Comparison of ENCODE assay signal across 34 cellular contexts in the genomic region with DNA sequence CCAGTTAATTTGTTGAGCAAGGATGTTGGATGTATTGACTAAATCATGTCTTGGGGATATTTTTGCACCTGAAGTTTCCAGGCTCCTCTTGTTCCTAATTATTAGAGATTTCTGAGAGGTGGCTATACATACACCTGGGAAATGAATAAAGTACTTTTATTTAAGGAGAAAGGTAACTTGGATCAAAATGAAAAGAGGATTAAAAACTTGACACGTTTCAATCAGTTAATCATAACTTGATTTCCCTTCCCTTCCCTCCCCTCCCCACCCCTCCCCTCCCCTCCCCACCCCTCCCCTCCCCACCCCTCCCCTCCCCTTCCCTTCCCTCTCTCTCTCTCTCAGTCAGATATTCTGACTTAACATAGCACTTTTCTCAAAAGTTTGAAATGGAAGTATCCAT.
"Had no signal": no experiment of that assay in that cellular context is flagged by ENCODE, and none has a peak within 500 bp of the region (broad histone marks: within the 10 kb centered on the region; RNA-seq: fewer than 3 reads in every experiment).

No MANE protein-coding gene starts in this region.

- H3K36me3 ChIP-seq: adrenal gland, ascending aorta, brain microvascular endothelial cell, breast epithelium, cardiac muscle cell had no signal

- H3K4me3 ChIP-seq: adrenal gland, ascending aorta, body of pancreas, breast epithelium, cardiac muscle cell had no signal

- FAIRE-seq: astrocyte, bronchial epithelial cell had no signal

- H3K27me3 ChIP-seq: adrenal gland, ascending aorta, body of pancreas, brain microvascular endothelial cell, breast epithelium, cardiac muscle cell had no signal

- H3K9me3 ChIP-seq: adrenal gland, ascending aorta, body of pancreas, breast epithelium had no signal

- H3K4me1 ChIP-seq: adrenal gland, ascending aorta, body of pancreas, breast epithelium had no signal

- H3K27ac ChIP-seq: adrenal gland, ascending aorta, body of pancreas, brain microvascular endothelial cell, breast epithelium, cardiac muscle cell had no signal

- DNase-seq: activated effector memory CD4-positive, alpha-beta T cell treated with anti-CD3 and anti-CD28 coated beads, Interleukin-2, amount 50 U/mL, for 16 hours; activated effector memory CD4-positive, alpha-beta T cell treated with Interleukin-2 at 50 U/mL for 16 hours; activated gamma-delta T cell; activated gamma-delta T cell treated with Interleukin-2 at 50 U/mL for 16 hours; activated naive CD4-positive, alpha-beta T cell; activated naive CD4-positive, alpha-beta T cell treated with anti-CD3 and anti-CD28 coated beads for 36 hours; activated naive CD4-positive, alpha-beta T cell treated with anti-CD3 and anti-CD28 coated beads, Interleukin-2, amount 10 ng/mL, durations not matched to agents 7 days and 5 days; activated naive CD4-positive, alpha-beta T cell treated with anti-CD3 and anti-CD28 coated beads, Interleukin-2, amount 50 U/mL, for 16 hours; activated naive CD4-positive, alpha-beta T cell treated with Interleukin-2 at 50 U/mL for 16 hours; activated naive CD8-positive, alpha-beta T cell treated with anti-CD3 and anti-CD28 coated beads for 36 hours; activated naive CD8-positive, alpha-beta T cell treated with anti-CD3 and anti-CD28 coated beads, Interleukin-2, amount 10 ng/mL, durations not matched to agents 7 days and 5 days; activated naive CD8-positive, alpha-beta T cell treated with anti-CD3 and anti-CD28 coated beads, Interleukin-2, amount 50 U/mL, for 24 hours; activated T-cell treated with anti-CD3 and anti-CD28 coated beads, Interleukin-2, amount 50 U/mL, for 1 hour; activated T-cell treated with anti-CD3 and anti-CD28 coated beads, Interleukin-2, amount 50 U/mL, for 24 hours; activated T-cell treated with anti-CD3 and anti-CD28 coated beads, Interleukin-2, amount 50 U/mL, for 4 hours; activated T-cell treated with anti-CD3 and anti-CD28 coated beads, Interleukin-2, amount 50 U/mL, for 48 hours; activated T-cell treated with anti-CD3 and anti-CD28 coated beads, Interleukin-2, amount 50 U/mL, for 72 hours; adrenal gland; amniotic stem cell; amygdala; anterior cingulate cortex; aorta; body of pancreas; brain microvascular endothelial cell; caudate nucleus; central memory CD4-positive, alpha-beta T cell; cerebellar nuclear complex had no signal

- ATAC-seq: activated naive CD4-positive, alpha-beta T cell treated with anti-CD3 and anti-CD28 coated beads, Interleukin-2, amount 50 U/mL, for 72 hours; activated naive CD8-positive, alpha-beta T cell treated with anti-CD3 and anti-CD28 coated beads, Interleukin-2, amount 50 U/mL, for 24 hours; activated T-cell treated with anti-CD3 and anti-CD28 coated beads, Interleukin-2, amount 50 U/mL, for 4 hours; activated T-cell treated with anti-CD3 and anti-CD28 coated beads, Interleukin-2, amount 50 U/mL, for 72 hours; activated T-helper 17 cell treated with anti-CD3 and anti-CD28 coated beads, Interleukin-2, amount 50 U/mL, for 72 hours; body of pancreas had no signal
